In genomic region chr10:1255600-1255999, GRCh38 we compare ENCODE assay signal across 21 cellular contexts.
DNase-seq lines count a peak whose midpoint lies in the region; FAIRE-seq and TF ChIP-seq lines count a peak whose summit lies in the region.
"Had no signal": no experiment of that assay in that cellular context is flagged by ENCODE, and none has a peak within 500 bp of the region (broad histone marks: within the 10 kb centered on the region; RNA-seq: fewer than 3 reads in every experiment).

No MANE protein-coding gene starts in this region.

- no peak for FAIRE-seq in frontal cortex (lab: Jason Lieb, UNC)
- FAIRE-seq: D721Med, HTR-8/SVneo had no signal

- no peaks in the 10 kb centered on the region for H3K36me3 ChIP-seq in BLaER1
- H3K36me3 ChIP-seq in neutrophil, result no peaks in the 10 kb centered on the region

- DNase-seq in NCI-H128 (lab: John Stamatoyannopoulos, UW; ENCODE audit: unreplicated experiment) (no peak), frontal cortex (ENCODE audit: low spot score in 2 of 2) (no peak), COLO668 (lab: John Stamatoyannopoulos, UW; ENCODE audit: unreplicated experiment) (no peak)
- no peak for DNase-seq in activated CD4-positive, alpha-beta T cell treated with anti-CD3 and anti-CD28 coated beads, Interleukin-2, amount 50 U/mL, for 4 hours
- DNase-seq: 8988T, AML-193, DMS53, GDM1, HCEC 1CT, NCI-H1105 treated with DMSO at 0.1 percent for 48 hours, NCI-H1694, NCI-H446, NCI-H526, Right ventricle myocardium superior had no signal

- H3K27ac ChIP-seq in BLaER1, result no peak overlapping the region
- peak overlapping the region; percentile 57 for H3K27ac ChIP-seq in angular gyrus (ENCODE audit: low read depth, low read length)
- H3K27ac ChIP-seq in layer of hippocampus (ENCODE audit: low read depth, low read length), result peak overlapping the region; percentile 53
- peak overlapping the region; percentile 55 for H3K27ac ChIP-seq in neutrophil

- H3K27me3 ChIP-seq in BLaER1 (peaks cover 43% of the 10 kb centered on the region), layer of hippocampus (ENCODE audit: control insufficient read depth, insufficient read depth, low read length) (no peaks in the 10 kb centered on the region), neutrophil (peaks cover 50% of the 10 kb centered on the region)

- H3K4me3 ChIP-seq in BLaER1 (no peak overlapping the region), neutrophil (ENCODE audit: low read depth in 1 of 2, low read length in 1 of 2) (no peak overlapping the region)
- H3K4me3 ChIP-seq: GM23338 had no signal

- no peaks in the 10 kb centered on the region for H3K9me3 ChIP-seq in BLaER1
- no peaks in the 10 kb centered on the region for H3K9me3 ChIP-seq in neutrophil

- H3K4me2 ChIP-seq in BLaER1, result peak overlapping the region; percentile 83
- H3K4me2 ChIP-seq: GM23338 had no signal

- no peak for TF ChIP-seq CTCF in neutrophil (IDR thresholded peaks at IDR 0.05)

- H3K9ac ChIP-seq in BLaER1, result no peak overlapping the region

- H3K4me1 ChIP-seq in BLaER1 (peaks cover 46% of the 10 kb centered on the region), neutrophil (ENCODE audit: control insufficient read depth in 1 of 2, insufficient read depth in 1 of 2, low read depth in 1 of 2, low read length in 1 of 2) (peaks cover 32 to 46% of the 10 kb centered on the region in 2 experiments)

- H4K20me1 ChIP-seq in BLaER1, result 0 out of 2 replicates have a peak, but pooled peaks cover 11% of the 10 kb centered on the region
